20 cellular contexts compared by ENCODE assay signal in the genomic region with DNA sequence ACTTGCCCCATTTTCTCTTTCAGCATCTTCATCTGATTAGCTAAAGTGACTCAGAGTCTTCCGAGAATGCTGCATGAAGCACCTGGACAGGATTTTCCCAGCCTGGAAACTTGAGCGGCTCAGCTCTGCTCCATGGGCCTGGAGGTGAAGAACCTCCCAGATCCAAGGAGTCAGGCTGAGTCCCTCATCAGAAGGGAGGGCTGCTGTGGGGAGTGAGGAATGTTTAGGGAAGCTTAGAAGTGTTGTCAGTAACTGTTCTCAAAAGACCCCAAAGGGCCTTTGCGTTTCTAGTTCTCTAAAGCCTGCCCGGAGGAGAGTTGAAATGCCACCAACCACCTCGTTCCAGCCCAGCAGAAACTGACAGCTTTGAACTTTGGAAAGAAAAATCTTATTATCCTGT.
DNase-seq lines count a peak whose midpoint lies in the region; ATAC-seq, FAIRE-seq and TF ChIP-seq lines count a peak whose summit lies in the region.
"Had no signal": no experiment of that assay in that cellular context is flagged by ENCODE, and none has a peak within 500 bp of the region (broad histone marks: within the 10 kb centered on the region; RNA-seq: fewer than 3 reads in every experiment).

No MANE protein-coding gene starts in this region.

- no TSS peak for BruUV-seq in HepG2 (replicated peaks; lab: Mats Ljungman, UMichigan)

- FAIRE-seq in HepG2 (lab: Jason Lieb, UNC): no peak
- FAIRE-seq: A204.1, GM12892, GM19239, H1 had no signal

- H3K4me1 Mint-ChIP-seq in endodermal cell: peaks cover 46% of the 10 kb centered on the region
- H3K4me1 Mint-ChIP-seq: B cell; CD4-positive, alpha-beta memory T cell had no signal

- H3K36me3 ChIP-seq in HepG2 (replicated peaks in 1 of 2; ENCODE audit: control insufficient read depth in 1 of 2, insufficient read depth in 2 of 2, low read length in 2 of 2) (no peaks in the 10 kb centered on the region), right lobe of liver (no peaks in the 10 kb centered on the region), endodermal cell (ENCODE audit: control insufficient read depth, insufficient read depth, low read length) (no peaks in the 10 kb centered on the region)
- H3K36me3 ChIP-seq: HAP-1 had no signal

- POLR2A ChIA-PET in HepG2 (lab: Yijun Ruan, JAX): no interaction called here

- 29% methylated on average over 5 of the region's 5 CpGs for WGBS in HepG2 (ENCODE audit: low lambda C conversion rate)
- WGBS in right lobe of liver (ENCODE audit: insufficient coverage, low coverage, low lambda C conversion rate, missing lambda C conversion rate): 95% methylated on average over 3 of the region's 5 CpGs
- WGBS in endodermal cell (ENCODE audit: insufficient coverage in 1 of 2, insufficient read length in 1 of 2), 2 experiments: 81 to 96% methylated on average over 4 to 5 of the region's 5 CpGs

- no peaks in the 10 kb centered on the region for H3K9me3 Mint-ChIP-seq in endodermal cell
- H3K9me3 Mint-ChIP-seq: CD4-positive, alpha-beta memory T cell; HFFc6 had no signal

- H3K4me2 ChIP-seq in HepG2 (ENCODE audit: low read depth, low read length): no peak overlapping the region

- H3K4me3 ChIP-seq in HepG2 (replicated peaks in 1 of 3; ENCODE audit: insufficient read depth in 1 of 3, low read depth in 2 of 3, low read length in 3 of 3): no peak overlapping the region; a peak in 1 of 6 replicates
- no peak overlapping the region for H3K4me3 ChIP-seq in right lobe of liver
- H3K4me3 ChIP-seq in endodermal cell (ENCODE audit: low read length): no peak overlapping the region
- H3K4me3 ChIP-seq: HAP-1 had no signal

- H3K4me1 ChIP-seq in HepG2 (ENCODE audit: insufficient read depth, low read length) (peaks cover 13% of the 10 kb centered on the region), right lobe of liver (no peaks in the 10 kb centered on the region), endodermal cell (ENCODE audit: control insufficient read depth, insufficient read depth, low read length) (peaks cover 12% of the 10 kb centered on the region)
- H3K4me1 ChIP-seq: HAP-1 had no signal

- no peak for TF ChIP-seq EP300 in HepG2 (IDR thresholded peaks at IDR 0.05; ENCODE audit: low read depth in 2 of 2, low read length in 2 of 2)
- TF ChIP-seq EP300 in HepG2 (CRISPR knock-in tag; IDR thresholded peaks at IDR 0.05; ENCODE audit: borderline replicate concordance): no peak

- no peak overlapping the region for H3K27ac ChIP-seq in HepG2 (ENCODE audit: extremely low read length, insufficient read depth, low read length)
- H3K27ac ChIP-seq in right lobe of liver: no peak overlapping the region
- H3K27ac ChIP-seq in endodermal cell (ENCODE audit: low read depth, low read length): no peak overlapping the region

- no peak overlapping the region for H3K4me3 Mint-ChIP-seq in endodermal cell
- H3K4me3 Mint-ChIP-seq: B cell; CD4-positive, alpha-beta memory T cell; HFFc6 had no signal

- in situ Hi-C loops in HepG2 (cut with HindIII; ENCODE audit: extremely low pct_ligation_motif_present, low pct_unique_long_range_greater_than_20kb): no loop called here

- TF ChIP-seq POLR2A in HepG2 (IDR thresholded peaks at IDR 0.05; ENCODE audit: insufficient read depth in 1 of 2, low read depth in 2 of 2, low read length in 2 of 2): no peak
- no peak for TF ChIP-seq POLR2A in right lobe of liver (IDR thresholded peaks at IDR 0.05)

- no peak overlapping the region for H3K9ac ChIP-seq in HepG2 (ENCODE audit: insufficient read depth, low read depth, low read length)
- no peak overlapping the region for H3K9ac ChIP-seq in endodermal cell (ENCODE audit: extremely low read depth, low read length, poor library complexity, severe bottlenecking)

- TF ChIP-seq CTCF in HepG2 (CRISPR knock-in tag; IDR thresholded peaks at IDR 0.05) (no peak), right lobe of liver (IDR thresholded peaks at IDR 0.05) (no peak), endodermal cell (conservative IDR thresholded peaks at IDR 0.05) (no peak)

- intact Hi-C loops in HepG2 (cut with micrococcal nuclease; ENCODE audit: unreplicated experiment) (no loop called here), right lobe of liver (cut with DNase I) (no loop called here)

- no peaks in the 10 kb centered on the region for H4K20me1 ChIP-seq in HepG2 (ENCODE audit: insufficient read depth, low read length)

- no peak for TF ChIP-seq RAD21 in HepG2 (CRISPR knock-in tag; IDR thresholded peaks at IDR 0.05)

- no peaks in the 10 kb centered on the region for H3K79me2 ChIP-seq in HepG2 (ENCODE audit: insufficient read depth, low read length)

- H3K27me3 Mint-ChIP-seq in endodermal cell (ENCODE audit: insufficient read depth): peaks cover 6% of the 10 kb centered on the region

- H3K27me3 ChIP-seq in HepG2 (ENCODE audit: control insufficient read depth in 1 of 2, insufficient read depth in 2 of 2, low read length in 2 of 2) (peaks cover 0 to 12% of the 10 kb centered on the region in 2 experiments; a peak in 3 of 5 replicates), right lobe of liver (no peaks in the 10 kb centered on the region), endodermal cell (ENCODE audit: control insufficient read depth, insufficient read depth, low read length, poor library complexity, severe bottlenecking) (no peaks in the 10 kb centered on the region)

- DNase-seq in HepG2 (ENCODE audit: low spot score) (no peak), right lobe of liver (no peak), endodermal cell (peak; percentile 35), mesenteric fat pad (ENCODE audit: low spot score) (peak; percentile 3), NCI-H446 (lab: John Stamatoyannopoulos, UW) (no peak), iPS-NIHi7 (ENCODE audit: extremely low spot score) (no peak)
- DNase-seq: C1 segment of cervical spinal cord; CD4-positive, alpha-beta memory T cell; DMS153; DMS79 treated with DMSO at 0.1 percent for 48 hours; EL; GDM1; HFFc6 had no signal

- no peak overlapping the region for H3K27ac Mint-ChIP-seq in endodermal cell
- H3K27ac Mint-ChIP-seq: B cell; CD4-positive, alpha-beta memory T cell; HFFc6 had no signal

- no peaks in the 10 kb centered on the region for H3K36me3 Mint-ChIP-seq in endodermal cell (ENCODE audit: low read depth)
- H3K36me3 Mint-ChIP-seq: CD4-positive, alpha-beta memory T cell had no signal

- CTCF ChIA-PET in HepG2 (lab: Yijun Ruan, JAX; ENCODE audit: low intra/inter-chr PET ratio, low total read pairs): no interaction called here

- H3K9me3 ChIP-seq in HepG2 (ENCODE audit: low read length) (no peaks in the 10 kb centered on the region), right lobe of liver (no peaks in the 10 kb centered on the region), endodermal cell (ENCODE audit: control insufficient read depth, low read length) (no peaks in the 10 kb centered on the region)
- H3K9me3 ChIP-seq: HAP-1 had no signal

- no peak overlapping the region for H2AFZ ChIP-seq in HepG2 (ENCODE audit: low read length)

- ATAC-seq in HepG2 (peak; percentile 36), right lobe of liver (no peak), GM18907 (IDR thresholded peaks at IDR 0.05; ENCODE audit: unreplicated experiment) (no peak)

TF ChIP-seq in HepG2, 621 proteins besides CTCF, POLR2A, EP300 and RAD21:
- no peak for TF ChIP-seq ZNF775 (CRISPR knock-in tag; IDR thresholded peaks at IDR 0.05; ENCODE audit: borderline replicate concordance)
- no peak for TF ChIP-seq ZNF660 (CRISPR knock-in tag; IDR thresholded peaks at IDR 0.05; ENCODE audit: borderline replicate concordance, low read depth)
- TF ChIP-seq RFX3 (CRISPR knock-in tag; IDR thresholded peaks at IDR 0.05): no peak
- no peak for TF ChIP-seq ZFP90 (CRISPR knock-in tag; IDR thresholded peaks at IDR 0.05; ENCODE audit: borderline replicate concordance)
- TF ChIP-seq TBX2 (CRISPR knock-in tag; IDR thresholded peaks at IDR 0.05; ENCODE audit: borderline replicate concordance): no peak
- no peak for TF ChIP-seq SRY (CRISPR knock-in tag; IDR thresholded peaks at IDR 0.05)

Comparison
In these comparisons a context has a peak if more than half of its experiments do, and no peak if none do; other contexts are left out.
1. DNase-seq: peak in endodermal cell (single experiment) and mesenteric fat pad (single experiment); none in HepG2 (single experiment), right lobe of liver (0 of 3), NCI-H446 (0 of 2) and iPS-NIHi7 (single experiment).